Comparison of ENCODE assay signal across 1 cellular context in the genomic region with DNA sequence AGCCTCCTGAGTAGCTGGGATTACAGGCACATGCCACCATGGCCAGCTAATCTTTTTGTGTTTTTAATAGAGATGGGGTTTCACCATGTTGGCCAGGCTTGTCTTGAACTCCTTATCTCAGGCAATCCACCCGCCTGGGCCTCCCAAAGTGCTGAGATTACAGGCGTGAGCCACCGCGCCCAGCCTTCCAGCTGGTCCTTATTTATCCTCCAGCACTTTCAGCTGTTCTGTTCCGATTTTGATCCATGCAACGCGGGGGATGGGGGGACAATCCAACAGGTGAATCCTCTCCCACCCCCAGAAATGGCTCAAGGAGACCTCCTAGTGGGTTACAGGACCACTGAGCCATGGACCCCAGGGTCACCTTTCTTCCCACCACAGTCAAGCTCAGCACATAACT.
TF ChIP-seq lines count a peak whose summit lies in the region.

No MANE protein-coding gene starts in this region.

TF ChIP-seq in H1, 55 proteins besides CTCF, POLR2A, EP300 and RAD21 (continued from another document):
- no peak for TF ChIP-seq GABPA (IDR thresholded peaks at IDR 0.05; ENCODE audit: borderline replicate concordance, insufficient read depth, low read length)
- TF ChIP-seq CEBPB (IDR thresholded peaks at IDR 0.05; ENCODE audit: low read depth, low read length) = no peak
- TF ChIP-seq MAX (IDR thresholded peaks at IDR 0.05) = no peak
- TF ChIP-seq SP4 (IDR thresholded peaks at IDR 0.05; ENCODE audit: low read length) = no peak
- no peak for TF ChIP-seq SUZ12 (IDR thresholded peaks at IDR 0.05; ENCODE audit: low read length)
- TF ChIP-seq RXRA (IDR thresholded peaks at IDR 0.05; ENCODE audit: insufficient read depth, low read depth, low read length) = no peak
